In genomic region chr2:109614715-109615636, GRCh38 we compare ENCODE assay signal across 1 cellular context.
TF ChIP-seq lines count a peak whose summit lies in the region.

No MANE protein-coding gene starts in this region.

TF ChIP-seq in WTC11, 78 proteins besides CTCF, POLR2A, EP300 and RAD21 (continued from another document and continues in another):
- TF ChIP-seq USF2 (CRISPR knock-in tag; IDR thresholded peaks at IDR 0.05): peak; percentile 41
- no peak for TF ChIP-seq HMGA2 (CRISPR knock-in tag; IDR thresholded peaks at IDR 0.05)
- TF ChIP-seq ZNF317 (CRISPR knock-in tag; IDR thresholded peaks at IDR 0.05; ENCODE audit: borderline replicate concordance, low read depth): no peak
- TF ChIP-seq HMGXB4 (CRISPR knock-in tag; IDR thresholded peaks at IDR 0.05): peak; percentile 53; the same call in 1 of the 2 replicates
- TF ChIP-seq TCF7 (CRISPR knock-in tag; IDR thresholded peaks at IDR 0.05; ENCODE audit: low read depth): peak; percentile 90; the same call in 1 of the 2 replicates
- peak; percentile 90 for TF ChIP-seq JUN (CRISPR knock-in tag; IDR thresholded peaks at IDR 0.05)
- TF ChIP-seq ATF6 (CRISPR knock-in tag; IDR thresholded peaks at IDR 0.05): no peak
- TF ChIP-seq RELA (CRISPR knock-in tag; IDR thresholded peaks at IDR 0.05; ENCODE audit: borderline replicate concordance): 0 out of 2 replicates have a peak, but pooled peaks have one; percentile 33
- 0 out of 2 replicates have a peak, but pooled peaks have one; percentile 59 for TF ChIP-seq MYBL2 (CRISPR knock-in tag; IDR thresholded peaks at IDR 0.05)
- TF ChIP-seq KAT7 (CRISPR knock-in tag; IDR thresholded peaks at IDR 0.05; ENCODE audit: borderline replicate concordance): 0 out of 2 replicates have a peak, but pooled peaks have one; percentile 88
- TF ChIP-seq CREB1 (CRISPR knock-in tag; IDR thresholded peaks at IDR 0.05): no peak
- TF ChIP-seq NFE2L1 (CRISPR knock-in tag; IDR thresholded peaks at IDR 0.05): peak; percentile 75; the same call in 1 of the 2 replicates
- TF ChIP-seq CDX4 (CRISPR knock-in tag; IDR thresholded peaks at IDR 0.05; ENCODE audit: borderline replicate concordance): no peak
- TF ChIP-seq NR2C2 (CRISPR knock-in tag; IDR thresholded peaks at IDR 0.05): 0 out of 2 replicates have a peak, but pooled peaks have one; percentile 41
- peak; percentile 88; the same call in 1 of the 2 replicates for TF ChIP-seq IRF1 (CRISPR knock-in tag; IDR thresholded peaks at IDR 0.05)
- TF ChIP-seq MAX (CRISPR knock-in tag; IDR thresholded peaks at IDR 0.05): peak; percentile 98
- TF ChIP-seq AR (CRISPR knock-in tag; IDR thresholded peaks at IDR 0.05): no peak
- peak; percentile 72; the same call in 1 of the 2 replicates for TF ChIP-seq USF1 (CRISPR knock-in tag; IDR thresholded peaks at IDR 0.05)
- no peak for TF ChIP-seq EMX1 (CRISPR knock-in tag; IDR thresholded peaks at IDR 0.05)
- TF ChIP-seq AFF4 (CRISPR knock-in tag; IDR thresholded peaks at IDR 0.05; ENCODE audit: borderline replicate concordance): no peak
- peak; percentile 73; the same call in 1 of the 2 replicates for TF ChIP-seq ARID4B (CRISPR knock-in tag; IDR thresholded peaks at IDR 0.05; ENCODE audit: borderline replicate concordance)
- TF ChIP-seq ATF3 (CRISPR knock-in tag; conservative IDR thresholded peaks at IDR 0.05): no peak
- TF ChIP-seq ZNF671 (CRISPR knock-in tag; IDR thresholded peaks at IDR 0.05): no peak
- TF ChIP-seq ZNF121 (CRISPR knock-in tag; IDR thresholded peaks at IDR 0.05): peak; percentile 47; the same call in 1 of the 2 replicates
- no peak for TF ChIP-seq FOXJ3 (CRISPR knock-in tag; IDR thresholded peaks at IDR 0.05; ENCODE audit: borderline replicate concordance)
- no peak for TF ChIP-seq CBFB (CRISPR knock-in tag; IDR thresholded peaks at IDR 0.05; ENCODE audit: low read depth)
- peak; percentile 87; the same call in 1 of the 2 replicates for TF ChIP-seq ZNF281 (CRISPR knock-in tag; IDR thresholded peaks at IDR 0.05)
- peak; percentile 82; the same call in 1 of the 2 replicates for TF ChIP-seq TP53 (CRISPR knock-in tag; IDR thresholded peaks at IDR 0.05)
- TF ChIP-seq ZNF219 (CRISPR knock-in tag; IDR thresholded peaks at IDR 0.05; ENCODE audit: borderline replicate concordance): peak; percentile 81; the same call in 1 of the 2 replicates
